In genomic region chr3:173096994-173097785, GRCh38 we compare ENCODE assay signal across 1 cellular context.
TF ChIP-seq lines count a peak whose summit lies in the region.

No MANE protein-coding gene starts in this region.

TF ChIP-seq in HCT116, 20 proteins besides CTCF, POLR2A, EP300 and RAD21:
- no peak for TF ChIP-seq ELF1 (IDR thresholded peaks at IDR 0.05; ENCODE audit: borderline replicate concordance, low read depth)
- peak; percentile 39; the same call in 1 of the 2 replicates for TF ChIP-seq EGR1 (IDR thresholded peaks at IDR 0.05; ENCODE audit: low read depth)
